ENCODE assay signal across 2 cellular contexts in genomic region chr5:128264567-128264966, GRCh38.
TF ChIP-seq lines count a peak whose summit lies in the region.

No MANE protein-coding gene starts in this region.

TF ChIP-seq in SK-N-SH treated with all-trans-retinoic acid at 6 μM for 48 hours, 23 proteins besides CTCF, POLR2A, EP300 and RAD21 (continued from another document):
- TF ChIP-seq CSRNP3 (CRISPR knock-in tag; IDR thresholded peaks at IDR 0.05) (no peak), TSHZ2 (CRISPR knock-in tag; IDR thresholded peaks at IDR 0.05) (no peak), POU6F1 (CRISPR knock-in tag; IDR thresholded peaks at IDR 0.05; ENCODE audit: borderline replicate concordance, low read depth) (no peak), ISL1 (CRISPR knock-in tag; IDR thresholded peaks at IDR 0.05) (no peak), CREB5 (CRISPR knock-in tag; IDR thresholded peaks at IDR 0.05; ENCODE audit: low read depth) (no peak), CSDC2 (CRISPR knock-in tag; IDR thresholded peaks at IDR 0.05) (no peak), PATZ1 (CRISPR knock-in tag; IDR thresholded peaks at IDR 0.05; ENCODE audit: borderline replicate concordance) (no peak)

TF ChIP-seq in SK-N-SH, 30 proteins besides CTCF, POLR2A, EP300 and RAD21 (continued from another document):
- TF ChIP-seq USF2 (IDR thresholded peaks at IDR 0.05; ENCODE audit: borderline replicate concordance, low read depth, low read length) (no peak), MEF2A (IDR thresholded peaks at IDR 0.05; ENCODE audit: borderline replicate concordance, low read depth) (no peak), NRF1 (IDR thresholded peaks at IDR 0.05; ENCODE audit: low read depth, low read length) (no peak), RFX5 (IDR thresholded peaks at IDR 0.05; ENCODE audit: low read length) (no peak), ZBTB33 (IDR thresholded peaks at IDR 0.05; ENCODE audit: borderline replicate concordance, low read depth) (no peak), POLR2AphosphoS5 (IDR thresholded peaks at IDR 0.05; ENCODE audit: low read depth, low read length) (no peak), PBX3 (IDR thresholded peaks at IDR 0.05) (no peak), CHD2 (IDR thresholded peaks at IDR 0.05; ENCODE audit: low read length, partially characterized antibody) (no peak), GATA2 (CRISPR knock-in tag; IDR thresholded peaks at IDR 0.05) (no peak), JUND (IDR thresholded peaks at IDR 0.05) (no peak)
